7 cellular contexts compared by ENCODE assay signal in the genomic region with DNA sequence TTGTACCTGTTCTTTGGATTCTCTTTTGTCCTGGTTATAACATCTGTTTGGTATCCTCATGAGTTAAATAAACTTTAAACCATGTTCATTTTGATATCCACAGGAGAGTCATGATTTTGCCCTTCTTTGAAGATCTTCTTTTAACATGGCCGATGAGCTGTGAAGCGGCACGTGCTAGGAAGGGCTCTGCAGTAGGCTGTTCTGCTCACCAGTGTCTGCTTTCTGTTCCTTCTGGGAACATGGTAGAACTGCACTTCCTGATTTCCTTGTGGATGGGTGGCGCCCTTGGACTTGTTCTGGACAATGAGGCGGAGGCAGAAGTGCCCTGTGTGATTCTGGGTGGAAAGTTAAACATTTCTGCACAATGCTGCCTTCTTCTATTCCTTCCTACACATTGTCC.
"Had no signal": no experiment of that assay in that cellular context is flagged by ENCODE, and none has a peak within 500 bp of the region (broad histone marks: within the 10 kb centered on the region; RNA-seq: fewer than 3 reads in every experiment).

No MANE protein-coding gene starts in this region.

- FAIRE-seq: H54, HTR-8/SVneo had no signal

- DNase-seq: GOT3, KG1 had no signal

- H3K9me3 ChIP-seq: HAP-1 had no signal

- H3K27ac Mint-ChIP-seq: IgD-negative memory B cell had no signal

- ATAC-seq: HCT116 had no signal

- H3K4me3 Mint-ChIP-seq: IgD-negative memory B cell had no signal

- H3K4me3 ChIP-seq: HAP-1 had no signal

- H3K36me3 Mint-ChIP-seq: IgD-negative memory B cell had no signal

- H3K4me1 Mint-ChIP-seq: IgD-negative memory B cell had no signal

- H3K4me1 ChIP-seq: HAP-1 had no signal

- H3K36me3 ChIP-seq: HAP-1 had no signal
